Comparison of ENCODE assay signal across 16 cellular contexts in genomic region chr4:79723507-79723906, GRCh38.
DNase-seq lines count a peak whose midpoint lies in the region; ATAC-seq and TF ChIP-seq lines count a peak whose summit lies in the region.
"Had no signal": no experiment of that assay in that cellular context is flagged by ENCODE, and none has a peak within 500 bp of the region (broad histone marks: within the 10 kb centered on the region; RNA-seq: fewer than 3 reads in every experiment).

No MANE protein-coding gene starts in this region.

- H3K9me3 Mint-ChIP-seq in glutamatergic neuron (ENCODE audit: unreplicated experiment), result no peaks in the 10 kb centered on the region
- H3K9me3 Mint-ChIP-seq: IgD-negative memory B cell had no signal

- no peak overlapping the region for H3K27ac Mint-ChIP-seq in glutamatergic neuron (ENCODE audit: unreplicated experiment)
- H3K27ac Mint-ChIP-seq: IgD-negative memory B cell had no signal

- H4K91ac ChIP-seq in neuronal stem cell (ENCODE audit: low read depth, low read length, poor library complexity), result no peak overlapping the region

- no peaks in the 10 kb centered on the region for H3K79me1 ChIP-seq in neuronal stem cell (ENCODE audit: low read depth, low read length)

- no peaks in the 10 kb centered on the region for H3K36me3 ChIP-seq in neuronal stem cell (replicated peaks in 1 of 2; ENCODE audit: control insufficient read depth in 2 of 2, insufficient read depth in 2 of 2, low read length in 2 of 2)
- H3K36me3 ChIP-seq: Peyer's patch had no signal

- no peak overlapping the region for H2BK120ac ChIP-seq in neuronal stem cell (ENCODE audit: low read depth, low read length)

- no peak overlapping the region for H3K4me3 ChIP-seq in neuronal stem cell (ENCODE audit: low read length in 2 of 2)
- H3K4me3 ChIP-seq: A549, Peyer's patch had no signal

- peak overlapping the region; percentile 7 for H3K18ac ChIP-seq in neuronal stem cell (ENCODE audit: low read length)

- no peak overlapping the region for H3K4me3 Mint-ChIP-seq in glutamatergic neuron (ENCODE audit: unreplicated experiment)
- H3K4me3 Mint-ChIP-seq: IgD-negative memory B cell had no signal

- no CpG with 5 or more reads among the region's 15 CpGs for WGBS in neuronal stem cell (ENCODE audit: extremely low coverage in 2 of 2, insufficient read length in 2 of 2, insufficient replicate concordance in 1 of 2), 2 donors

- DNase-seq in ELF-1 (ENCODE audit: low read depth, low spot score), result peak; percentile 60
- DNase-seq in NCI-H446 treated with DMSO at 0.1 percent for 48 hours (lab: John Stamatoyannopoulos, UW), result peak; percentile 64
- peak; percentile 14 for DNase-seq in glutamatergic neuron
- DNase-seq in neuronal stem cell (ENCODE audit: low spot score), result no peak
- DNase-seq in central memory CD4-positive, alpha-beta T cell, result no peak
- no peak for DNase-seq in NK-92 treated with Interleukin-12 subunit alpha and Interleukin-12 subunit beta, amount 100 ng/mL, for 24 hours (lab: John Stamatoyannopoulos, UW)
- DNase-seq: COR-L47, NCI-H1436, NCI-H2029 treated with DMSO at 0.1 percent for 48 hours, NCI-H2227 treated with DMSO at 0.1 percent for 48 hours, Peyer's patch, Right ventricle myocardium superior had no signal

- H3K9me3 ChIP-seq in neuronal stem cell (replicated peaks in 1 of 2; ENCODE audit: control insufficient read depth in 2 of 2, insufficient read depth in 1 of 2, low read depth in 1 of 2, low read length in 2 of 2), result no peaks in the 10 kb centered on the region
- H3K9me3 ChIP-seq: A549, Peyer's patch had no signal

- H2BK5ac ChIP-seq in neuronal stem cell (ENCODE audit: low read length), result no peak overlapping the region

- no peak overlapping the region for H2AK5ac ChIP-seq in neuronal stem cell (ENCODE audit: low read depth, low read length)

- H3K4me1 ChIP-seq in neuronal stem cell (ENCODE audit: control insufficient read depth in 2 of 2, insufficient read depth in 1 of 2, low read depth in 1 of 2, low read length in 2 of 2), result no peaks in the 10 kb centered on the region
- H3K4me1 ChIP-seq: A549, Peyer's patch had no signal

- no peak overlapping the region for H4K8ac ChIP-seq in neuronal stem cell (ENCODE audit: low read depth, low read length)

- H3K27me3 Mint-ChIP-seq in glutamatergic neuron (ENCODE audit: unreplicated experiment), result no peaks in the 10 kb centered on the region
- H3K27me3 Mint-ChIP-seq: IgD-negative memory B cell had no signal

- H2BK12ac ChIP-seq in neuronal stem cell (ENCODE audit: low read length), result no peak overlapping the region

- H2AFZ ChIP-seq in neuronal stem cell (ENCODE audit: low read length), result peak overlapping the region; percentile 53

- ATAC-seq in GM21390 (IDR thresholded peaks at IDR 0.05; ENCODE audit: unreplicated experiment), result no peak
- ATAC-seq: A549 had no signal

- H3K9ac ChIP-seq in neuronal stem cell (ENCODE audit: low read depth, low read length, poor library complexity), result no peak overlapping the region

- no peaks in the 10 kb centered on the region for H3K27me3 ChIP-seq in neuronal stem cell (ENCODE audit: control insufficient read depth in 3 of 3, insufficient read depth in 3 of 3, low read depth in 1 of 3, low read length in 3 of 3)
- H3K27me3 ChIP-seq: Peyer's patch had no signal

- peak overlapping the region; percentile 84 for H3K14ac ChIP-seq in neuronal stem cell (ENCODE audit: low read length)

- no peak overlapping the region for H3K23ac ChIP-seq in neuronal stem cell (ENCODE audit: low read depth, low read length, poor library complexity)

- H3K4me2 ChIP-seq in neuronal stem cell (ENCODE audit: insufficient read depth, low read length, poor library complexity, severe bottlenecking), result no peak overlapping the region
- H3K4me2 ChIP-seq: A549 had no signal

- H3K27ac ChIP-seq in neuronal stem cell (replicated peaks; ENCODE audit: low read length), result no peak overlapping the region
- H3K27ac ChIP-seq: A549, C4-2B, Peyer's patch had no signal

- no peaks in the 10 kb centered on the region for H3K4me1 Mint-ChIP-seq in glutamatergic neuron (ENCODE audit: low read depth, unreplicated experiment)
- H3K4me1 Mint-ChIP-seq: IgD-negative memory B cell had no signal

- no peak for TF ChIP-seq CTCF in glutamatergic neuron (IDR thresholded peaks at IDR 0.05; ENCODE audit: partially characterized antibody, unreplicated experiment)

- no peak overlapping the region for H3K4ac ChIP-seq in neuronal stem cell (ENCODE audit: low read length)

- no peak overlapping the region for H2BK15ac ChIP-seq in neuronal stem cell (ENCODE audit: low read length)

- no peaks in the 10 kb centered on the region for H3K36me3 Mint-ChIP-seq in glutamatergic neuron (ENCODE audit: unreplicated experiment)
- H3K36me3 Mint-ChIP-seq: IgD-negative memory B cell had no signal

Comparison
In these comparisons a context has a peak if more than half of its experiments do, and no peak if none do; other contexts are left out.
1. DNase-seq: peak in ELF-1 (single experiment), NCI-H446 treated with DMSO at 0.1 percent for 48 hours (single experiment) and glutamatergic neuron (single experiment); none in neuronal stem cell (single experiment), central memory CD4-positive, alpha-beta T cell (single experiment) and NK-92 treated with Interleukin-12 subunit alpha and Interleukin-12 subunit beta, amount 100 ng/mL, for 24 hours (single experiment).